ENCODE assay signal across 22 cellular contexts in genomic region chr2:161631855-161632391, GRCh38. TPM values are rescaled to one million over a fixed set of nuclear protein-coding genes. Genes with fewer than 3 reads are reported as not detected.
A peak's percentile ranks its signal among the peaks of the same experiment; 100 is the strongest.
DNase-seq lines count a peak whose midpoint lies in the region; ATAC-seq, FAIRE-seq and TF ChIP-seq lines count a peak whose summit lies in the region.
"Had no signal": no experiment of that assay in that cellular context is flagged by ENCODE, and none has a peak within 500 bp of the region (broad histone marks: within the 10 kb centered on the region; RNA-seq: fewer than 3 reads in every experiment).

No MANE protein-coding gene starts in this region.

- FAIRE-seq in A549 (lab: Jason Lieb, UNC): no peak
- FAIRE-seq: G401.6, GM19239, H1 had no signal

- 22% methylated on average over 1 of the region's 1 CpG for WGBS in A549 (ENCODE audit: missing lambda C conversion rate)

- no peak for ATAC-seq in A549
- ATAC-seq: CD8-positive, alpha-beta T cell had no signal

- H3K4me1 ChIP-seq in A549 (no peaks in the 10 kb centered on the region), Peyer's patch (no peaks in the 10 kb centered on the region)
- H3K4me1 ChIP-seq: BLaER1, Caco-2 had no signal

- H3K4me3 ChIP-seq in A549: no peak overlapping the region
- peak overlapping the region; percentile 11; the same call in 1 of the 2 replicates for H3K4me3 ChIP-seq in SK-N-MC
- no peak overlapping the region for H3K4me3 ChIP-seq in Peyer's patch
- H3K4me3 ChIP-seq: BLaER1, GM23248 had no signal

- H3K4me2 ChIP-seq in A549: no peak overlapping the region
- H3K4me2 ChIP-seq: BLaER1 had no signal

- TF ChIP-seq POLR2A in A549 (IDR thresholded peaks at IDR 0.05; ENCODE audit: low read length) (no peak), Peyer's patch (IDR thresholded peaks at IDR 0.05) (no peak)

- CTCF ChIA-PET in A549 (lab: Yijun Ruan, JAX): no interaction called here

- DNase-seq in A549 (ENCODE audit: low read depth in 1 of 2, low spot score in 1 of 2) (no peak), SK-N-MC (ENCODE audit: low read depth, low spot score) (peak; percentile 26), inferior parietal cortex (ENCODE audit: extremely low spot score) (peak; percentile 50), superior temporal gyrus (ENCODE audit: extremely low spot score) (peak; percentile 55), NCI-H1092 (lab: John Stamatoyannopoulos, UW) (no peak), Peyer's patch (no peak), islet precursor cell (no peak)
- DNase-seq: 8988T; Caco-2; CD4-positive, CD25-positive, alpha-beta regulatory T cell; CD8-positive, alpha-beta T cell; DMS153; DND-41; GM23248; H7; HCEC 1CT had no signal

- no peak overlapping the region for H3K27ac ChIP-seq in A549
- H3K27ac ChIP-seq in SK-N-MC: peak overlapping the region; percentile 88
- no peak overlapping the region for H3K27ac ChIP-seq in Peyer's patch
- H3K27ac ChIP-seq: BLaER1, C4-2B, GM23248 had no signal

- no peak for TF ChIP-seq CTCF in A549 (IDR thresholded peaks at IDR 0.05)
- no peak for TF ChIP-seq CTCF in Peyer's patch (IDR thresholded peaks at IDR 0.05)

- POLR2A ChIA-PET in A549 (lab: Yijun Ruan, JAX): no interaction called here

- no peak for TF ChIP-seq EP300 in A549 (IDR thresholded peaks at IDR 0.05)

- no peaks in the 10 kb centered on the region for H3K27me3 ChIP-seq in Peyer's patch
- H3K27me3 ChIP-seq: BLaER1 had no signal

- no peak overlapping the region for H3K9ac ChIP-seq in SK-N-MC (ENCODE audit: insufficient read length)
- H3K9ac ChIP-seq: BLaER1, GM23248 had no signal

- no peak for TF ChIP-seq RAD21 in A549 (conservative IDR thresholded peaks at IDR 0.05 in 1 of 2, IDR thresholded peaks at IDR 0.05 in 1 of 2)

- no peaks in the 10 kb centered on the region for H3K9me3 ChIP-seq in A549
- H3K9me3 ChIP-seq in SK-N-MC (ENCODE audit: low read depth, low read length): no peaks in the 10 kb centered on the region
- no peaks in the 10 kb centered on the region for H3K9me3 ChIP-seq in Peyer's patch
- H3K9me3 ChIP-seq: BLaER1, Caco-2 had no signal

- H3K36me3 ChIP-seq in SK-N-MC (ENCODE audit: insufficient read depth, low read length) (no peaks in the 10 kb centered on the region), Peyer's patch (no peaks in the 10 kb centered on the region)
- H3K36me3 ChIP-seq: BLaER1 had no signal

TF ChIP-seq in A549, 52 proteins besides CTCF, POLR2A, EP300 and RAD21:
- TF ChIP-seq NR3C1 (IDR thresholded peaks at IDR 0.05) (no peak), HOXB5 (CRISPR knock-in tag; IDR thresholded peaks at IDR 0.05) (no peak), HES2 (IDR thresholded peaks at IDR 0.05) (no peak), MAFK (IDR thresholded peaks at IDR 0.05; ENCODE audit: partially characterized antibody) (peak; percentile 43)

RNA-seq across cellular contexts. Expression of gene SLC4A10, which starts 7.7 kb away (rescaled TPM):
- polyA plus RNA-seq in A549 (2011; rRNA removed) (0.01 and 0.05 TPM in 2 replicates), A549 (2017; fragmentation: RNase III; extraction: RNeasy Plus Mini Kit Qiagen cat#74134 plus additional on column Dnase treatment) (not detected in 3 replicates)
- not detected in 2 replicates for polyA plus RNA-seq in A549 (2012; cell fraction: cytosol; rRNA removed)
- polyA plus RNA-seq in A549 (2012; cell fraction: nucleus; rRNA removed): not detected in 2 replicates
- not detected in 2 replicates for polyA minus RNA-seq in A549 (2011; rRNA and poly(A)+ RNA removed)
- total RNA-seq in Peyer's patch: under 1 TPM in 1 of 4 donors, not detected in 3; 0.27 TPM
- total RNA-seq: B cell; Caco-2; CD4-positive, CD25-positive, alpha-beta regulatory T cell; GM23248 had no signal
- polyA plus RNA-seq: GM23248 had no signal

Comparison
In these comparisons a context has a peak if more than half of its experiments do, and no peak if none do; other contexts are left out.
1. DNase-seq: peak in SK-N-MC (single experiment), inferior parietal cortex (single experiment) and superior temporal gyrus (single experiment); none in A549 (0 of 2), NCI-H1092 (single experiment), Peyer's patch (0 of 3) and islet precursor cell (single experiment).